ENCODE assay signal across 9 cellular contexts in the genomic region with DNA sequence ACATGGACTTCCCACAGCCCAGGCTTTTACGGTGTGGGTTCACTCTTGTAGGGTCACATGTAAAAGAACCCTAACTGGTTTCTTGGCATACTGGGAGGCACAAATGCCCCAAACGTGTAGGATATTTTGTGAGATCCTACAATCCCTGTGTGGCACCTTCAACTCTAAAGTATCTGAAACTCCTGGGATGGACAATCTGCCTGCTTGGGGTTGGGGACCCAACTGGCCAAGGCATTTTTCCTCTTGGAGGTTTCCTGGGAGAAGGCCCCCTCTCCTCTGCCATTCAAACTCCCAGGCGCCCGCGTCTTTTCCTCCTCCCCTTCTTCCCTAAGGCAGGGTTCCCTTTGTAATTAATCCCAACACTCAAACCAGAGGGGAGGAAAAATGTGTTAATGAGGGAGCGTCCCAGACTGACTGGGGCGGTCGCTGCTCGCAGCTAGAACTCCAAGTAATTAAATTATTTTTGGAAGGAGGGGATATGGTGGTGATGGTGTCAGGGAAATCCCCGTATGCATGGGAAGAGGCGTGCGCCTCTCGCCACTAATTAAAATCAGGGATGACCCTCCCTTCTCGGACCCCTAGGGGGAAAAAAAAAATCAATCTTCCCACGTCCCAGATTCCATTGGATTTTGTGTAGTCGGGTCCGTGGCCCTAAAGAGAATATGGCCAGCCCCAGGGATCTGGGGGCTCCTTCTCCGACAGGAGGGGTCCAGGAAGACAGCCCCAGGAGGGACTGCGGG. TPM values are rescaled to one million over a fixed set of nuclear protein-coding genes. Genes with fewer than 3 reads are reported as not detected.
DNase-seq lines count a peak whose midpoint lies in the region; ATAC-seq and TF ChIP-seq lines count a peak whose summit lies in the region.
"Had no signal": no experiment of that assay in that cellular context is flagged by ENCODE, and none has a peak within 500 bp of the region (broad histone marks: within the 10 kb centered on the region; RNA-seq: fewer than 3 reads in every experiment).

No MANE protein-coding gene starts in this region.

- H3K36me3 ChIP-seq in H7 (replicated peaks; ENCODE audit: control insufficient read depth, insufficient read depth, low read length) (no peaks in the 10 kb centered on the region), skeletal muscle satellite cell (ENCODE audit: insufficient read depth, low read length) (no peaks in the 10 kb centered on the region), mucosa of descending colon (ENCODE audit: low read depth) (no peaks in the 10 kb centered on the region)

- peaks cover 6% of the 10 kb centered on the region for H3K27me3 Mint-ChIP-seq in activated naive CD8-positive, alpha-beta T cell

- peak overlapping the region; percentile 48 for H3K4me3 Mint-ChIP-seq in activated naive CD8-positive, alpha-beta T cell

- intact Hi-C loops in mucosa of descending colon (cut with DNase I, micrococcal nuclease) = no loop called here

- H3K4me1 Mint-ChIP-seq in activated naive CD8-positive, alpha-beta T cell (ENCODE audit: low read depth) = peaks cover 11% of the 10 kb centered on the region

- H3K4me3 ChIP-seq in H7 (ENCODE audit: insufficient read depth, low read depth, low read length) (peak overlapping the region; percentile 77), iPS-11a (ENCODE audit: low read depth, low read length) (peak overlapping the region; percentile 45), skeletal muscle satellite cell (ENCODE audit: low read length) (peak overlapping the region; percentile 68), mucosa of descending colon (no peak overlapping the region)

- H3K27me3 ChIP-seq in H7 (ENCODE audit: control insufficient read depth, insufficient read depth, low read length) (no peaks in the 10 kb centered on the region), skeletal muscle satellite cell (ENCODE audit: control insufficient read depth, insufficient read depth, low read length) (peaks cover 84% of the 10 kb centered on the region)

- H3K9me3 Mint-ChIP-seq in activated naive CD8-positive, alpha-beta T cell (ENCODE audit: low read depth) = no peaks in the 10 kb centered on the region

- H3K9me3 ChIP-seq in skeletal muscle satellite cell (replicated peaks; ENCODE audit: low read length) (no peaks in the 10 kb centered on the region), mucosa of descending colon (no peaks in the 10 kb centered on the region)

- ATAC-seq in mucosa of descending colon (no peak), HG03469 (IDR thresholded peaks at IDR 0.05; ENCODE audit: unreplicated experiment) (no peak)

- H3K36me3 Mint-ChIP-seq in activated naive CD8-positive, alpha-beta T cell = no peaks in the 10 kb centered on the region

- no peak for TF ChIP-seq CTCF in mucosa of descending colon (IDR thresholded peaks at IDR 0.05)

- peak overlapping the region; percentile 56 for H3K9ac ChIP-seq in skeletal muscle satellite cell (ENCODE audit: low read depth, low read length)

- peak overlapping the region; percentile 79 for H3K4me2 ChIP-seq in skeletal muscle satellite cell (ENCODE audit: low read length)

- DNase-seq in H7 (peak; percentile 80), NCI-H1105 treated with DMSO at 0.1 percent for 48 hours (lab: John Stamatoyannopoulos, UW) (no peak), mucosa of descending colon (no peak), NCI-H446 (lab: John Stamatoyannopoulos, UW) (no peak)

- H3K27ac Mint-ChIP-seq in activated naive CD8-positive, alpha-beta T cell = no peak overlapping the region

- H3K4me1 ChIP-seq in skeletal muscle satellite cell (ENCODE audit: control insufficient read depth, insufficient read depth, low read length) = peaks cover 3% of the 10 kb centered on the region
- H3K4me1 ChIP-seq in mucosa of descending colon (ENCODE audit: low read depth) = peaks cover 12% of the 10 kb centered on the region

RNA-seq across cellular contexts. Expression of a gene that starts 0.7 kb away (rescaled TPM):
- total RNA-seq in H7 (2014; rRNA removed; shearing (Covaris generic)) = 32.7 and 36.9 TPM in 2 replicates
- 0.22 TPM in 1 of 2 replicates, not detected in the other for total RNA-seq in skeletal muscle satellite cell (2012; rRNA removed)
- 1 to 10 TPM; 5.2 to 8.9 (median 8.7) TPM for total RNA-seq in mucosa of descending colon

RNA-seq across cellular contexts. Expression of a gene that starts 32.8 kb away (rescaled TPM):
- total RNA-seq in H7 (2014; rRNA removed; shearing (Covaris generic)) = 0.21 and 0.30 TPM in 2 replicates
- under 0.01 TPM in 1 of 2 replicates, not detected in the other for total RNA-seq in skeletal muscle satellite cell (2012; rRNA removed)
- under 1 TPM; 0.14 to 0.16 (median 0.14) TPM for total RNA-seq in mucosa of descending colon
- total RNA-seq: HT-29 had no signal

RNA-seq across cellular contexts. Expression of a gene that starts 56.5 kb away (rescaled TPM):
- 83.4 and 94.3 TPM in 2 replicates for total RNA-seq in H7 (2014; rRNA removed; shearing (Covaris generic))
- total RNA-seq in skeletal muscle satellite cell (2012; rRNA removed) = 88.0 and 93.0 TPM in 2 replicates
- 100 to 1,000 TPM in 1 of 3 donors, 10 to 100 TPM in 2; 70.4 to 104 (median 95.8) TPM for total RNA-seq in mucosa of descending colon

RNA-seq across cellular contexts. Expression of a gene that starts 56.7 kb away (rescaled TPM):
- total RNA-seq in H7 (2014; rRNA removed; shearing (Covaris generic)) = 167 and 175 TPM in 2 replicates
- 220 and 230 TPM in 2 replicates for total RNA-seq in skeletal muscle satellite cell (2012; rRNA removed)
- 100 to 1,000 TPM; 141 to 165 (median 151) TPM for total RNA-seq in mucosa of descending colon
